In the genomic region with DNA sequence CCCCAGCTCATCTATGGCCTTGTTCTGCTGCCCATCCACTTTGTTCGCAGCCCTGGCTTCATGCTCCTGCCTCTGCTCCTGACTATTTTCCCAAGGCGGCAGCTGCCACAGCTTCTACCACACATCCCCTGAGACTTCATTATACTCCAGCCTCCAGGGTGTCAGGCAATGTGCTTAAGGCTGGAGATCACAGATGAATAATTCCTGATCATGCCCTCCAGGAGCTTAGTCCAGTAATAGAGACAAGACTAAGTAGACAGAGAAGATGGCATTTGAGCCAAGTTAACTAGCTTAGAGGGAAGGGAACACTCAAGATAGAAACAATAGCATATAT, we compare ENCODE assay signal across 1 cellular context.
TF ChIP-seq lines count a peak whose summit lies in the region.

No MANE protein-coding gene starts in this region.

TF ChIP-seq in HEK293T, 16 proteins besides CTCF, POLR2A, EP300 and RAD21 (continued from another document):
- no peak for TF ChIP-seq ZNF384 (IDR thresholded peaks at IDR 0.05)
TF ChIP-seq in HEK293T: peak in this region for 0.
